9 cellular contexts compared by ENCODE assay signal in the genomic region with DNA sequence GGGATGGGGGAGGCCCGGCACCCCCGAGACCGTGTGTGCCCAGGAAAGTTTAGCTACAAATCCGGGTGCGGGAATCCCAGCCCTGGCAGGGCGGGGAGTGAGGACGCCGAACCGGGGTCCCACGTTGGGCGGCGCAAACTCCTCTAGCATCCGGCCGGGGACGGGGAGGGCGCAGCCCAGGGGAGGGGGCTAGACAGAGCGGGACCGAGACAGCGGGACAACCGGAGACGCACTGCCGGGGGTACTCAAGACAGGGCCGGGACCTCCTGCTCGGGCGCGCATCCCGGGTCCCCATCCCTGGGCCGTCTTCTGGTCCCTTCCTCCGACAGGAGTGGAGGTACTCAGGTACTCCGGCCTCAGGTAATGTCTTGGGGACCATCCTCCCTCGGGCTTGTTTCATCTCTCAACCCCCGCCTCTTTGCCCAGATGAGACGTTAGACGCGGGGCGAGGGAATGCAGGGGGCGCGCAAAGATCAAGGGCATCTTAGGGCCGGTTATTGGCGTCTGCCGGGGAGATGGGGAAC. TPM values are rescaled to one million over a fixed set of nuclear protein-coding genes. Genes with fewer than 3 reads are reported as not detected.
DNase-seq lines count a peak whose midpoint lies in the region; ATAC-seq, FAIRE-seq and TF ChIP-seq lines count a peak whose summit lies in the region.
"Had no signal": no experiment of that assay in that cellular context is flagged by ENCODE, and none has a peak within 500 bp of the region (broad histone marks: within the 10 kb centered on the region; RNA-seq: fewer than 3 reads in every experiment).

No MANE protein-coding gene starts in this region.

- no peak for FAIRE-seq in GM12891 (lab: Jason Lieb, UNC)
- FAIRE-seq: endometrium had no signal

- peaks cover 9 to 37% (median 16%) of the 10 kb centered on the region in 5 donors for H3K27me3 Mint-ChIP-seq in naive thymus-derived CD8-positive, alpha-beta T cell

- peak; percentile 18 for ATAC-seq in GM18498 (IDR thresholded peaks at IDR 0.05; ENCODE audit: unreplicated experiment)
- ATAC-seq in naive thymus-derived CD8-positive, alpha-beta T cell = peak; percentile 13 to 15

- WGBS in HUES64 = 1% methylated on average over 41 of the region's 41 CpGs

- POLR2A ChIA-PET in naive thymus-derived CD8-positive, alpha-beta T cell (lab: Charles Lee) = no interaction called here

- no peak for DNase-seq in colonic mucosa
- DNase-seq in naive thymus-derived CD8-positive, alpha-beta T cell = peak in 1 of 10 donors; percentile 16
- DNase-seq in OCI-M1 (lab: John Stamatoyannopoulos, UW) = no peak
- no peak for DNase-seq in Karpas-422
- no peak for DNase-seq in GM12891 (ENCODE audit: insufficient read length, low spot score)
- no peak for DNase-seq in NCI-H510A (lab: John Stamatoyannopoulos, UW)

- intact Hi-C loops in colonic mucosa (cut with DNase I) = no loop called here

- TF ChIP-seq CTCF in colonic mucosa (IDR thresholded peaks at IDR 0.05) = no peak

- H3K27me3 ChIP-seq in HUES64 (ENCODE audit: insufficient read depth, low read length) = peaks cover 47% of the 10 kb centered on the region
- H3K27me3 ChIP-seq in colonic mucosa = peaks cover 13% of the 10 kb centered on the region
- no peaks in the 10 kb centered on the region for H3K27me3 ChIP-seq in Karpas-422 (ENCODE audit: low read length)

- H3K27ac ChIP-seq in HUES64 (ENCODE audit: low read depth, low read length) (no peak overlapping the region), colonic mucosa (no peak overlapping the region), Karpas-422 (ENCODE audit: low read length) (no peak overlapping the region)

- H3K9me2 ChIP-seq in Karpas-422 (replicated peaks; ENCODE audit: insufficient read depth, low read length) = no peaks in the 10 kb centered on the region

- H3K9me3 Mint-ChIP-seq in naive thymus-derived CD8-positive, alpha-beta T cell = no peaks in the 10 kb centered on the region

- H3K4me3 Mint-ChIP-seq in naive thymus-derived CD8-positive, alpha-beta T cell = peak overlapping the region in 7 of 10 donors; percentile 52 to 83 (median 70)

- H3K4me1 ChIP-seq in HUES64 (ENCODE audit: insufficient read depth, low read length) (peaks cover 12% of the 10 kb centered on the region; the same call in 1 of the 2 replicates), colonic mucosa (peaks cover 6% of the 10 kb centered on the region), Karpas-422 (ENCODE audit: low read length) (peaks cover 6% of the 10 kb centered on the region)

- H4K20me1 ChIP-seq in Karpas-422 (ENCODE audit: insufficient read depth, low read depth, low read length) = no peaks in the 10 kb centered on the region

- H3K9ac ChIP-seq in HUES64 (ENCODE audit: low read depth, low read length) = peak overlapping the region; percentile 45; the same call in 1 of the 2 replicates
- peak overlapping the region in 1 of 2 donors; percentile 12 for H3K9ac ChIP-seq in colonic mucosa (ENCODE audit: low read depth in 2 of 2, low read length in 2 of 2)
- no peak overlapping the region for H3K9ac ChIP-seq in Karpas-422 (ENCODE audit: low read length)

- H3K36me3 Mint-ChIP-seq in naive thymus-derived CD8-positive, alpha-beta T cell = no peaks in the 10 kb centered on the region

- no peak overlapping the region for H2AFZ ChIP-seq in Karpas-422 (ENCODE audit: low read length)

- H3K79me2 ChIP-seq in Karpas-422 (ENCODE audit: low read length) = no peaks in the 10 kb centered on the region

- peaks cover 4 to 16% (median 14%) of the 10 kb centered on the region in 4 donors for H3K4me1 Mint-ChIP-seq in naive thymus-derived CD8-positive, alpha-beta T cell

- H3K4me2 ChIP-seq in Karpas-422 (ENCODE audit: low read depth, low read length, poor library complexity, severe bottlenecking) = no peak overlapping the region

- H3K4me3 ChIP-seq in HUES64 (ENCODE audit: low read length) = peak overlapping the region; percentile 65
- peak overlapping the region; percentile 65 for H3K4me3 ChIP-seq in colonic mucosa
- no peak overlapping the region for H3K4me3 ChIP-seq in Karpas-422 (ENCODE audit: low read length)

- no peak for TF ChIP-seq POLR2A in GM12891 (IDR thresholded peaks at IDR 0.05; ENCODE audit: low read depth, low read length)

- no peaks in the 10 kb centered on the region for H3K9me3 ChIP-seq in HUES64 (ENCODE audit: insufficient read depth, low read depth, low read length)
- no peaks in the 10 kb centered on the region for H3K9me3 ChIP-seq in colonic mucosa
- H3K9me3 ChIP-seq in Karpas-422 (ENCODE audit: low read length) = no peaks in the 10 kb centered on the region

- no peak overlapping the region for H3K27ac Mint-ChIP-seq in naive thymus-derived CD8-positive, alpha-beta T cell

- H3K36me3 ChIP-seq in HUES64 (ENCODE audit: insufficient read depth, low read length) (no peaks in the 10 kb centered on the region), colonic mucosa (no peaks in the 10 kb centered on the region), Karpas-422 (ENCODE audit: insufficient read depth, low read length) (no peaks in the 10 kb centered on the region)

TF ChIP-seq in GM12891, 5 proteins besides CTCF, POLR2A, EP300 and RAD21:
- TF ChIP-seq PAX5 (IDR thresholded peaks at IDR 0.05; ENCODE audit: insufficient read depth, low read length, severe bottlenecking) = no peak
- no peak for TF ChIP-seq TAF1 (IDR thresholded peaks at IDR 0.05; ENCODE audit: low read depth, low read length)
- TF ChIP-seq POU2F2 (IDR thresholded peaks at IDR 0.05; ENCODE audit: low read depth, low read length) = no peak
- TF ChIP-seq POLR2AphosphoS5 (IDR thresholded peaks at IDR 0.05; ENCODE audit: low read depth, low read length) = no peak
- TF ChIP-seq SPI1 (IDR thresholded peaks at IDR 0.05; ENCODE audit: low read depth, low read length) = no peak

RNA-seq across cellular contexts. Expression of a gene that starts 0.6 kb away (rescaled TPM):
- polyA plus RNA-seq in HUES64 (2013, experiment 1 of 2) = 2.1 TPM
- 2.2 TPM for polyA plus RNA-seq in HUES64 (2013, experiment 2 of 2)
- 1 to 10 TPM; 1.8 to 2.3 TPM for total RNA-seq in colonic mucosa
- 1 to 10 TPM; 1.2 to 1.4 TPM for total RNA-seq in naive thymus-derived CD8-positive, alpha-beta T cell
- polyA plus RNA-seq in naive thymus-derived CD8-positive, alpha-beta T cell = 1 to 10 TPM in 1 of 3 donors, under 1 TPM in 1, not detected in 1; 0.73 to 1.7 TPM
- not detected in 2 replicates for total RNA-seq in Karpas-422 (2014; rRNA removed; shearing (Covaris generic); ENCODE audit: low replicate concordance)
- 0.23 TPM for polyA plus RNA-seq in GM12891 (2012; ENCODE audit: low read depth, missing spikeins)
